1 cellular context compared by ENCODE assay signal in the genomic region with DNA sequence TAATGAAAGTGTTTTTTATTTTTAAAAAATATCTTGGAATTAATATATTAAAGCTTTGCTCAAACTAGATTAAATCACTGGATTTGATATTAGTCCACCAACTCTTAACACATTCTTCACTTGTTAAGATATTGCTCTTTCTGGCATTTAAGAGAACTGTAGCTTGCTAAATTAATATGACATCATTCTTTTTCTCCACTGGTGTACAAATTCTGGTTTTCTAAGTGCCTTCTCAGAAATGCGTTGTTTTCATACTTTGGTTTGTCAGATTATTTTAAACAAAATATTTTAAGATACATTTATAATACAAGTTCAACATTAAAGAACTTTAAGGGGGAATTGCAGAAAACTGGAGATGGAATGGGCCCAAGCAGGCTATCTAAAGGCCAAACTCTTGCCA.
TF ChIP-seq lines count a peak whose summit lies in the region.

No MANE protein-coding gene starts in this region.

TF ChIP-seq in A549, 52 proteins besides CTCF, POLR2A, EP300 and RAD21 (continued from another document):
- TF ChIP-seq REST (IDR thresholded peaks at IDR 0.05) (no peak), BHLHE40 (IDR thresholded peaks at IDR 0.05; ENCODE audit: low read depth, low read length) (no peak), MAZ (IDR thresholded peaks at IDR 0.05; ENCODE audit: borderline replicate concordance, low read depth, low read length) (no peak), POLR2AphosphoS2 (conservative IDR thresholded peaks at IDR 0.05; ENCODE audit: low read length) (no peak), CBX2 (IDR thresholded peaks at IDR 0.05; ENCODE audit: borderline replicate concordance, low read depth) (no peak)
